8 cellular contexts compared by ENCODE assay signal in the genomic region with DNA sequence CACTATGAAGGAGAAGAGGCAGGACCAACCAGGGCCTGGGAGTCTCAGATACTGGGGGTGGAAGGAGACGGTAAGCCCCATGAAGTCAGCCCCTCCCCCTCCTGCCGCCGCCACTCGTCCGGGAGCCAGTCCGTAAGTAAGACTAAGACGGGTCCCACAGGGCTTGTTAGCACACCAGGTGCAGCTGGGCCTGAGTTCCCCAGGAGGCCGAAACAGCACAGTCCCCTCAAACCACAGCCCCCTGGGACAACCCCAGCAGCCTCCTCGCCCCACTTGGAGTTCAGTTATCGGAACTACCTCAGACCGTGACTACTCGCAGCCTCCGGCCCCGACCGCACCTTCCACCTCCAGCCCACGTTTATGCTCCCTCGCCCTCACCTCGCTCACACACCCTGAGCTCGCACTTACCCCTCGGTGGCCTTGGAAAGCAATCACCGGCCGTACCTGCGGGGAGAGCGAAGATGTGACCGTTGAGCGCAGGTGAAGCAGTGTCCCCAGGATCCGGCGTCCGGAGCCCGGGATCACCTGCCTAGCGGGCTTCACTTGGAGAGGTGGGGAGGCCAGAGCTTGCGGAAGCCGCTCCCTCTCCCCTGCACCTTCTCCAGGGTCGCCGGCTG. TPM values are rescaled to one million over a fixed set of nuclear protein-coding genes. Genes with fewer than 3 reads are reported as not detected.
A peak's percentile ranks its signal among the peaks of the same experiment; 100 is the strongest.
DNase-seq lines count a peak whose midpoint lies in the region; ATAC-seq, FAIRE-seq and TF ChIP-seq lines count a peak whose summit lies in the region.

No MANE protein-coding gene starts in this region.

- no peaks in the 10 kb centered on the region for H3K9me3 Mint-ChIP-seq in activated CD4-positive, alpha-beta memory T cell treated with anti-CD3 and anti-CD28 coated beads, Interleukin-2, amount 10 ng/mL, durations not matched to agents 7 days and 5 days

- peak overlapping the region; percentile 81 for H3K4me3 Mint-ChIP-seq in activated CD4-positive, alpha-beta memory T cell treated with anti-CD3 and anti-CD28 coated beads, Interleukin-2, amount 10 ng/mL, durations not matched to agents 7 days and 5 days

- CTCF ChIA-PET in activated CD4-positive, alpha-beta memory T cell treated with anti-CD3 and anti-CD28 coated beads, Interleukin-2, amount 10 ng/mL, durations not matched to agents 7 days and 5 days (lab: Charles Lee): interaction anchor here (0.7 to 1.8 kb wide), 13 partner anchors 10 to 55 kb away, joined by 3 to 10 read pairs (median 4); partner anchors contain the start of genes HYPK, MFAP1, SERF2 and SERINC4

- peak overlapping the region; percentile 93 to 97 for H3K27ac ChIP-seq in prostate gland

- no peaks in the 10 kb centered on the region for H3K4me1 ChIP-seq in prostate gland (replicated peaks)

- no peak overlapping the region for H3K27ac Mint-ChIP-seq in activated CD4-positive, alpha-beta memory T cell treated with anti-CD3 and anti-CD28 coated beads, Interleukin-2, amount 10 ng/mL, durations not matched to agents 7 days and 5 days

- POLR2A ChIA-PET in activated CD4-positive, alpha-beta memory T cell treated with anti-CD3 and anti-CD28 coated beads, Interleukin-2, amount 10 ng/mL, durations not matched to agents 7 days and 5 days (lab: Charles Lee): interaction anchor here (0.7 to 5.0 kb wide), 13 partner anchors 10 to 57 kb away, joined by 3 to 45 read pairs (median 5); partner anchors contain the start of genes HYPK, MFAP1, PDIA3 and SERF2

- DNase-seq in D341Med (ENCODE audit: low spot score): peak; percentile 75
- no peak for DNase-seq in activated CD4-positive, alpha-beta memory T cell treated with anti-CD3 and anti-CD28 coated beads, Interleukin-2, amount 10 ng/mL, durations not matched to agents 7 days and 5 days
- no peak for DNase-seq in fibroblast of villous mesenchyme (ENCODE audit: low read depth)
- DNase-seq in prostate gland (ENCODE audit: low spot score): no peak
- DNase-seq in urothelium cell line (ENCODE audit: low spot score): no peak
- DNase-seq in NCI-H1048 (lab: John Stamatoyannopoulos, UW): no peak

- WGBS in prostate gland: 36% methylated on average over 28 of the region's 35 CpGs

- H3K36me3 ChIP-seq in prostate gland: no peaks in the 10 kb centered on the region

- H3K4me1 Mint-ChIP-seq in activated CD4-positive, alpha-beta memory T cell treated with anti-CD3 and anti-CD28 coated beads, Interleukin-2, amount 10 ng/mL, durations not matched to agents 7 days and 5 days: peaks cover 18% of the 10 kb centered on the region

- H3K4me3 ChIP-seq in fibroblast of villous mesenchyme (ENCODE audit: low read depth, low read length) (peak overlapping the region; percentile 74), prostate gland (peak overlapping the region; percentile 54 to 56)

- no peaks in the 10 kb centered on the region for H3K27me3 ChIP-seq in prostate gland (replicated peaks; ENCODE audit: insufficient read depth)

- no peak for TF ChIP-seq CTCF in fibroblast of villous mesenchyme (IDR thresholded peaks at IDR 0.05; ENCODE audit: insufficient read depth, low read depth, low read length)
- TF ChIP-seq CTCF in prostate gland (IDR thresholded peaks at IDR 0.05): no peak

- H3K36me3 Mint-ChIP-seq in activated CD4-positive, alpha-beta memory T cell treated with anti-CD3 and anti-CD28 coated beads, Interleukin-2, amount 10 ng/mL, durations not matched to agents 7 days and 5 days (ENCODE audit: low read depth): peaks cover 24% of the 10 kb centered on the region

- H3K9me3 ChIP-seq in prostate gland: no peaks in the 10 kb centered on the region

- H3K27me3 Mint-ChIP-seq in activated CD4-positive, alpha-beta memory T cell treated with anti-CD3 and anti-CD28 coated beads, Interleukin-2, amount 10 ng/mL, durations not matched to agents 7 days and 5 days: peaks cover 20% of the 10 kb centered on the region

- no peak for FAIRE-seq in urothelium cell line (lab: Jason Lieb, UNC)

- no peak for TF ChIP-seq POLR2A in prostate gland (IDR thresholded peaks at IDR 0.05)

- intact Hi-C loops in prostate gland (cut with DNase I): no loop called here

- ATAC-seq in GM19328 (IDR thresholded peaks at IDR 0.05; ENCODE audit: unreplicated experiment) (peak; percentile 41), HG03354 (IDR thresholded peaks at IDR 0.05; ENCODE audit: poor library complexity, severe bottlenecking, unreplicated experiment) (peak; percentile 83)

RNA-seq across cellular contexts. Expression of gene ELL3, which starts 0.6 kb away (rescaled TPM):
- under 1 TPM; 0.25 to 0.33 TPM for total RNA-seq in activated CD4-positive, alpha-beta memory T cell treated with anti-CD3 and anti-CD28 coated beads, Interleukin-2, amount 10 ng/mL, durations not matched to agents 7 days and 5 days
- total RNA-seq in fibroblast of villous mesenchyme (1.6 and 4.3 TPM in 2 replicates), prostate gland (1 to 10 TPM; 4.7 to 7.7 TPM)

RNA-seq across cellular contexts. Expression of gene SERF2, which starts 15.9 kb away (rescaled TPM):
- total RNA-seq in activated CD4-positive, alpha-beta memory T cell treated with anti-CD3 and anti-CD28 coated beads, Interleukin-2, amount 10 ng/mL, durations not matched to agents 7 days and 5 days: 100 to 1,000 TPM; 907 to 928 TPM
- total RNA-seq in fibroblast of villous mesenchyme (255 and 321 TPM in 2 replicates), prostate gland (1,000 to 10,000 TPM in 1 of 2 donors, 100 to 1,000 TPM in 1; 966 to 1,595 TPM)

RNA-seq across cellular contexts. Expression of gene SERINC4, which starts 23.8 kb away (rescaled TPM):
- under 1 TPM; 0.15 to 0.18 TPM for total RNA-seq in activated CD4-positive, alpha-beta memory T cell treated with anti-CD3 and anti-CD28 coated beads, Interleukin-2, amount 10 ng/mL, durations not matched to agents 7 days and 5 days
- total RNA-seq in fibroblast of villous mesenchyme (under 0.01 TPM in 1 of 2 replicates, not detected in the other), prostate gland (1 to 10 TPM in 1 of 2 donors, not detected in 1; 3.9 TPM)

RNA-seq across cellular contexts. Expression of gene HYPK, which starts 24.2 kb away (rescaled TPM):
- 10 to 100 TPM; 14.3 to 14.4 TPM for total RNA-seq in activated CD4-positive, alpha-beta memory T cell treated with anti-CD3 and anti-CD28 coated beads, Interleukin-2, amount 10 ng/mL, durations not matched to agents 7 days and 5 days
- total RNA-seq in fibroblast of villous mesenchyme (6.4 and 6.9 TPM in 2 replicates), prostate gland (10 to 100 TPM; 10.9 to 19.9 TPM)

RNA-seq across cellular contexts. Expression of gene PDIA3, which starts 30.0 kb away (rescaled TPM):
- total RNA-seq in activated CD4-positive, alpha-beta memory T cell treated with anti-CD3 and anti-CD28 coated beads, Interleukin-2, amount 10 ng/mL, durations not matched to agents 7 days and 5 days: 100 to 1,000 TPM; 290 TPM
- total RNA-seq in fibroblast of villous mesenchyme (120 and 185 TPM in 2 replicates), prostate gland (100 to 1,000 TPM; 172 to 432 TPM)
